ENCODE assay signal across 1 cellular context in genomic region chr3:45311953-45312795, GRCh38.
TF ChIP-seq lines count a peak whose summit lies in the region.

No MANE protein-coding gene starts in this region.

TF ChIP-seq in IMR-90, 13 proteins besides CTCF, POLR2A, EP300 and RAD21 (continued from another document):
- TF ChIP-seq ELK1 (IDR thresholded peaks at IDR 0.05; ENCODE audit: borderline replicate concordance, low read depth, low read length) (no peak), SMC3 (IDR thresholded peaks at IDR 0.05; ENCODE audit: low read depth, low read length) (no peak), CEBPB (IDR thresholded peaks at IDR 0.05; ENCODE audit: low read depth, low read length) (no peak), USF2 (IDR thresholded peaks at IDR 0.05; ENCODE audit: low read depth, low read length) (no peak), MXI1 (IDR thresholded peaks at IDR 0.05; ENCODE audit: borderline replicate concordance, low read depth, low read length) (no peak), MAZ (IDR thresholded peaks at IDR 0.05; ENCODE audit: borderline replicate concordance, low read depth, low read length) (no peak), RFX5 (IDR thresholded peaks at IDR 0.05; ENCODE audit: low read depth, low read length) (no peak), MAFK (IDR thresholded peaks at IDR 0.05; ENCODE audit: low read depth, low read length) (no peak), BHLHE40 (IDR thresholded peaks at IDR 0.05; ENCODE audit: low read depth, low read length) (no peak), CHD1 (IDR thresholded peaks at IDR 0.05; ENCODE audit: low read depth, low read length) (no peak)
